ENCODE assay signal across 5 cellular contexts in the genomic region with DNA sequence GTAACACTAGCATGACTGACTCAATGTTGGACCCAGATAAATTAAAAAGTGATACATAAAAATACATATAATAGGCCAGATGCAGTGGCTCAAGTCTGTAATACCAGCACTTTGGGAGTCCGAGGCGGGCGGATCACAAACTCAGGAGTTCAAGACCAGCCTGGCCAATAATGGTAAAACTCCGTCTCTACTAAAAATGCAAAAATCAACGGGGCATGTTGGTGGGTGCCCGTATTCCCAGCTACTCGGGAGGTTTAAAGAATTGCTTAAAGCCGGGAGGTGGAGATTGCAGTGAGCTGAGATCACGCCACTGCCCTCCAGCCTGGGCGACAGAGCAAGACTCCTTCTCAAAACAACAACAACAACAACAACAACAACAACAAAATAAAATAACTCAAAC. TPM values are rescaled to one million over a fixed set of nuclear protein-coding genes. Genes with fewer than 3 reads are reported as not detected.
"Had no signal": no experiment of that assay in that cellular context is flagged by ENCODE, and none has a peak within 500 bp of the region (broad histone marks: within the 10 kb centered on the region; RNA-seq: fewer than 3 reads in every experiment).

No MANE protein-coding gene starts in this region.

RNA-seq across cellular contexts. Expression of a gene that starts 43.3 kb away (rescaled TPM):
- total RNA-seq: naive thymus-derived CD4-positive, alpha-beta T cell; naive thymus-derived CD8-positive, alpha-beta T cell; natural killer cell; natural killer cell treated with Interleukin-12 subunit alpha and Interleukin-12 subunit beta and Interleukin-15 and Interleukin-18, amount 100 ng/mL, for 72 hours; skeletal muscle tissue had no signal
- polyA plus RNA-seq: naive thymus-derived CD4-positive, alpha-beta T cell; naive thymus-derived CD8-positive, alpha-beta T cell had no signal
